Comparison of ENCODE assay signal across 7 cellular contexts in genomic region chr12:108563804-108564151, GRCh38. TPM values are rescaled to one million over a fixed set of nuclear protein-coding genes. Genes with fewer than 3 reads are reported as not detected.
DNase-seq lines count a peak whose midpoint lies in the region; ATAC-seq and TF ChIP-seq lines count a peak whose summit lies in the region.

No MANE protein-coding gene starts in this region.

- H3K27me3 Mint-ChIP-seq in HFFc6 (ENCODE audit: insufficient read depth) (peaks cover 3% of the 10 kb centered on the region; the same call in 1 of the 2 replicates), WTC11 (ENCODE audit: low read depth) (no peaks in the 10 kb centered on the region), glutamatergic neuron (ENCODE audit: unreplicated experiment) (peaks cover 4% of the 10 kb centered on the region)
- no peaks in the 10 kb centered on the region for H3K27me3 Mint-ChIP-seq in stimulated activated naive B cell treated with anti-CD40 and anti-IgM and Interleukin-4, amounts not matched to agents 10 μg/mL and 1 μg/mL and 100 μg/mL, for 72 hours

- no peaks in the 10 kb centered on the region for H3K9me3 Mint-ChIP-seq in HFFc6
- H3K9me3 Mint-ChIP-seq in WTC11: no peaks in the 10 kb centered on the region
- peaks cover 2% of the 10 kb centered on the region for H3K9me3 Mint-ChIP-seq in glutamatergic neuron (ENCODE audit: unreplicated experiment)
- H3K9me3 Mint-ChIP-seq in stimulated activated naive B cell treated with anti-CD40 and anti-IgM and Interleukin-4, amounts not matched to agents 10 μg/mL and 1 μg/mL and 100 μg/mL, for 72 hours: no peaks in the 10 kb centered on the region

- H3K36me3 Mint-ChIP-seq in HFFc6 (ENCODE audit: low read depth): peaks cover 17% of the 10 kb centered on the region
- peaks cover 57% of the 10 kb centered on the region for H3K36me3 Mint-ChIP-seq in WTC11
- H3K36me3 Mint-ChIP-seq in glutamatergic neuron (ENCODE audit: unreplicated experiment): no peaks in the 10 kb centered on the region
- peaks cover 18 to 40% of the 10 kb centered on the region in 2 donors for H3K36me3 Mint-ChIP-seq in stimulated activated naive B cell treated with anti-CD40 and anti-IgM and Interleukin-4, amounts not matched to agents 10 μg/mL and 1 μg/mL and 100 μg/mL, for 72 hours

- H3K4me1 Mint-ChIP-seq in HFFc6 (ENCODE audit: low read depth) (peaks cover 54% of the 10 kb centered on the region), WTC11 (peaks cover 20% of the 10 kb centered on the region), glutamatergic neuron (ENCODE audit: low read depth, unreplicated experiment) (peaks cover 24% of the 10 kb centered on the region)
- H3K4me1 Mint-ChIP-seq in stimulated activated naive B cell treated with anti-CD40 and anti-IgM and Interleukin-4, amounts not matched to agents 10 μg/mL and 1 μg/mL and 100 μg/mL, for 72 hours: peaks cover 45 to 65% of the 10 kb centered on the region in 2 donors

- DNase-seq in HFFc6 (no peak), WTC11 (ENCODE audit: low spot score) (no peak), glutamatergic neuron (no peak), cerebellum (ENCODE audit: low spot score) (no peak)
- DNase-seq in stimulated activated naive B cell treated with anti-CD40 and anti-IgM and Interleukin-4, amounts not matched to agents 10 μg/mL and 1 μg/mL and 100 μg/mL, for 72 hours: no peak

- peak; percentile 58; the same call in 1 of the 2 replicates for TF ChIP-seq CTCF in HFFc6 (IDR thresholded peaks at IDR 0.05)
- TF ChIP-seq CTCF in WTC11 (IDR thresholded peaks at IDR 0.05): no peak
- TF ChIP-seq CTCF in glutamatergic neuron (IDR thresholded peaks at IDR 0.05; ENCODE audit: partially characterized antibody, unreplicated experiment): no peak

- H3K4me3 Mint-ChIP-seq in HFFc6 (peak overlapping the region; percentile 99), WTC11 (peak overlapping the region; percentile 100), glutamatergic neuron (ENCODE audit: unreplicated experiment) (peak overlapping the region; percentile 92)
- H3K4me3 Mint-ChIP-seq in stimulated activated naive B cell treated with anti-CD40 and anti-IgM and Interleukin-4, amounts not matched to agents 10 μg/mL and 1 μg/mL and 100 μg/mL, for 72 hours: peak overlapping the region; percentile 99 to 100

- peak overlapping the region; percentile 99; the same call in 1 of the 2 replicates for H3K27ac Mint-ChIP-seq in HFFc6
- H3K27ac Mint-ChIP-seq in WTC11: no peak overlapping the region
- H3K27ac Mint-ChIP-seq in glutamatergic neuron (ENCODE audit: unreplicated experiment): peak overlapping the region; percentile 33
- H3K27ac Mint-ChIP-seq in stimulated activated naive B cell treated with anti-CD40 and anti-IgM and Interleukin-4, amounts not matched to agents 10 μg/mL and 1 μg/mL and 100 μg/mL, for 72 hours: peak overlapping the region; percentile 99

- POLR2A ChIA-PET in WTC11 (lab: Charles Lee): no interaction called here

- CTCF ChIA-PET in WTC11 (lab: Charles Lee): no interaction called here

- ATAC-seq in WTC11 (no peak), GM18511 (IDR thresholded peaks at IDR 0.05; ENCODE audit: unreplicated experiment) (no peak), HG03039 (IDR thresholded peaks at IDR 0.05; ENCODE audit: unreplicated experiment) (no peak)
- ATAC-seq in stimulated activated naive B cell treated with anti-CD40 and anti-IgM and Interleukin-4, amounts not matched to agents 10 μg/mL and 1 μg/mL and 100 μg/mL, for 72 hours (replicated peaks): no peak

TF ChIP-seq in WTC11, 78 proteins besides CTCF, POLR2A, EP300 and RAD21:
- TF ChIP-seq JAZF1 (CRISPR knock-in tag; IDR thresholded peaks at IDR 0.05): no peak
- TF ChIP-seq CDX4 (CRISPR knock-in tag; IDR thresholded peaks at IDR 0.05; ENCODE audit: borderline replicate concordance): no peak

RNA-seq across cellular contexts. Expression of gene ISCU, which starts 1.4 kb away (rescaled TPM):
- total RNA-seq in HFFc6 (2021; fragmentation: NEBNext Ultra II Directional; extraction: Animal tissue kit (Norgen Biotek cat#: 25700)): 100 to 1,000 TPM; 100 to 128 (median 107) TPM
- total RNA-seq in WTC11 (2021) (73.8 to 85.9 TPM (median 74.2 TPM) in 3 replicates), glutamatergic neuron (ENCODE audit: unreplicated experiment) (48.4 TPM), cerebellum (40.1 TPM)

RNA-seq across cellular contexts. Expression of gene SART3, which starts 2.8 kb away (rescaled TPM):
- 10 to 100 TPM; 33.8 to 36.3 (median 34.8) TPM for total RNA-seq in HFFc6 (2021; fragmentation: NEBNext Ultra II Directional; extraction: Animal tissue kit (Norgen Biotek cat#: 25700))
- total RNA-seq in WTC11 (2021): 75.6 to 91.2 TPM (median 76.8 TPM) in 3 replicates
- 72.6 TPM for total RNA-seq in glutamatergic neuron (ENCODE audit: unreplicated experiment)
- 112 TPM for total RNA-seq in cerebellum

RNA-seq across cellular contexts. Expression of gene TMEM119, which starts 34.1 kb away (rescaled TPM):
- total RNA-seq in HFFc6 (2021; fragmentation: NEBNext Ultra II Directional; extraction: Animal tissue kit (Norgen Biotek cat#: 25700)): 10 to 100 TPM; 11.9 to 22.2 (median 19.1) TPM
- total RNA-seq in WTC11 (2021) (0.16 to 0.25 TPM (median 0.20 TPM) in 3 replicates), glutamatergic neuron (ENCODE audit: unreplicated experiment) (0.15 TPM), cerebellum (1.1 TPM)

RNA-seq across cellular contexts. Expression of gene FICD, which starts 48.7 kb away (rescaled TPM):
- total RNA-seq in HFFc6 (2021; fragmentation: NEBNext Ultra II Directional; extraction: Animal tissue kit (Norgen Biotek cat#: 25700)): 10 to 100 TPM in 2 of 6 experiments, 1 to 10 TPM in 4; 8.5 to 12.1 (median 9.9) TPM
- total RNA-seq in WTC11 (2021) (4.4 to 6.7 TPM (median 6.3 TPM) in 3 replicates), glutamatergic neuron (ENCODE audit: unreplicated experiment) (4.8 TPM), cerebellum (3.4 TPM)
